26 cellular contexts compared by ENCODE assay signal in the genomic region with DNA sequence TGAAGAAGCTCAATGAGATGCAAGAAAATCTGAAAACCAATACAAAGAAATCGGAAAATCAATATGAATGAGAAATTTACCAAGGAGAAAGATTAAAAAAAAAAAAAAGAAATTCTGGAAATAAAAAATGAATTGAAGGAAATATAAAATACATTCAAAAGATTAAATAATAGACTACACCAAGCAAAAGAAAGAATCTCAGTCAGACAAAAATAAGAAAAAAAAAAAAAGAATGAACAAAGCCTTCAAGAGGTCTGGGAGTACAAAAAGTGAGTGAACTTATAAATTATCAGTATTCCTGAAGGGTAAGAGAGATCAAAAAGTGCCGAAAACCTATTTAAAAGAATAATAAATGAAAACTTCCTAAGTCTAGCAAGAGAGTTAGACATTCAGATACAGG. TPM values are rescaled to one million over a fixed set of nuclear protein-coding genes. Genes with fewer than 3 reads are reported as not detected.
DNase-seq lines count a peak whose midpoint lies in the region; ATAC-seq, FAIRE-seq and TF ChIP-seq lines count a peak whose summit lies in the region.
"Had no signal": no experiment of that assay in that cellular context is flagged by ENCODE, and none has a peak within 500 bp of the region (broad histone marks: within the 10 kb centered on the region; RNA-seq: fewer than 3 reads in every experiment).

No MANE protein-coding gene starts in this region.

- DNase-seq in RCC 7860 (ENCODE audit: low spot score) (no peak), kidney (no peak), Calu3 (no peak), EL (no peak)
- DNase-seq: 8988T; AML-193; Caco-2; CD4-positive, alpha-beta T cell; CD8-positive, alpha-beta T cell; DMS 273 treated with DMSO at 0.1 percent for 48 hours; DMS153; DMS53; DMS79; DND-41; GDM1 had no signal

- peak; percentile 47 for FAIRE-seq in G401.6 (lab: Jason Lieb, UNC)
- peak; percentile 52 for FAIRE-seq in RCC 7860 (lab: Jason Lieb, UNC)
- FAIRE-seq in endometrium (lab: Jason Lieb, UNC): peak; percentile 21
- FAIRE-seq in kidney (lab: Jason Lieb, UNC): peak; percentile 74
- FAIRE-seq: A549, GM12892, GM18507 had no signal

- H3K4me1 Mint-ChIP-seq in Calu3 (ENCODE audit: low read depth, unreplicated experiment): no peaks in the 10 kb centered on the region
- H3K4me1 Mint-ChIP-seq: B cell had no signal

- no peak overlapping the region for H3K4me3 Mint-ChIP-seq in Calu3 (ENCODE audit: low read depth, unreplicated experiment)
- H3K4me3 Mint-ChIP-seq: B cell; CD4-positive, alpha-beta T cell; CD8-positive, alpha-beta T cell had no signal

- no peaks in the 10 kb centered on the region for H3K9me3 Mint-ChIP-seq in Calu3 (ENCODE audit: low read depth, unreplicated experiment)

- H3K9ac ChIP-seq in kidney (ENCODE audit: low read length in 2 of 2): no peak overlapping the region
- H3K9ac ChIP-seq: BLaER1 treated with 17β-estradiol and CSF1 and Interleukin-3, amounts not matched to agents 10 nM and 100 nM had no signal

- TF ChIP-seq CTCF in kidney (IDR thresholded peaks at IDR 0.05; ENCODE audit: borderline replicate concordance, extremely low read depth, insufficient read depth): no peak
- TF ChIP-seq CTCF in Calu3 (IDR thresholded peaks at IDR 0.05; ENCODE audit: unreplicated experiment): no peak

- peaks cover 3 to 15% of the 10 kb centered on the region in 2 donors for H3K36me3 ChIP-seq in kidney (ENCODE audit: control insufficient read depth in 1 of 2, insufficient read depth in 2 of 2, low read length in 2 of 2)

- no peaks in the 10 kb centered on the region for H3K36me3 Mint-ChIP-seq in Calu3 (ENCODE audit: insufficient read depth, unreplicated experiment)

- intact Hi-C loops in kidney (cut with DNase I): no loop called here
- intact Hi-C loops in Calu3 (cut with micrococcal nuclease; ENCODE audit: unreplicated experiment): no loop called here

- no TSS peak for BruUV-seq in Calu3 (replicated peaks; lab: Mats Ljungman, UMichigan)

- H3K27ac Mint-ChIP-seq in Calu3 (ENCODE audit: unreplicated experiment): no peak overlapping the region
- H3K27ac Mint-ChIP-seq: B cell; CD4-positive, alpha-beta T cell; CD8-positive, alpha-beta T cell had no signal

- H3K4me1 ChIP-seq in kidney (ENCODE audit: control insufficient read depth in 1 of 2, insufficient read depth in 1 of 2, low read depth in 1 of 2, low read length in 2 of 2): no peaks in the 10 kb centered on the region
- H3K4me1 ChIP-seq: A549; BLaER1 treated with 17β-estradiol and CSF1 and Interleukin-3, amounts not matched to agents 10 nM and 100 nM; Caco-2 had no signal

- no peak for ATAC-seq in HG02981 (IDR thresholded peaks at IDR 0.05; ENCODE audit: unreplicated experiment)
- no peak for ATAC-seq in HG03439 (IDR thresholded peaks at IDR 0.05; ENCODE audit: unreplicated experiment)
- ATAC-seq: A549; CD8-positive, alpha-beta T cell; GM12878 had no signal

- H3K4me3 ChIP-seq in kidney (ENCODE audit: low read length in 2 of 2): no peak overlapping the region
- H3K4me3 ChIP-seq: A549; BLaER1 treated with 17β-estradiol and CSF1 and Interleukin-3, amounts not matched to agents 10 nM and 100 nM; GM12878 had no signal

- H3K27me3 Mint-ChIP-seq in Calu3 (ENCODE audit: unreplicated experiment): no peaks in the 10 kb centered on the region
- H3K27me3 Mint-ChIP-seq: B cell; CD4-positive, alpha-beta T cell had no signal

- CTCF ChIA-PET in Calu3 (lab: Charles Lee): interaction anchor here (0.7 kb wide), 1 partner anchor 14 kb away, joined by 5 read pairs; no protein-coding TSS in a partner anchor

- H3K9me3 ChIP-seq in kidney (ENCODE audit: control insufficient read depth in 1 of 2, low read length in 2 of 2): no peaks in the 10 kb centered on the region
- H3K9me3 ChIP-seq: Caco-2 had no signal

- no peak overlapping the region for H3K27ac ChIP-seq in kidney (ENCODE audit: low read depth in 2 of 2, low read length in 2 of 2)
- H3K27ac ChIP-seq: A549; BLaER1 treated with 17β-estradiol and CSF1 and Interleukin-3, amounts not matched to agents 10 nM and 100 nM; C4-2B had no signal

RNA-seq across cellular contexts. Expression of gene CPLANE1, which starts 14.9 kb away (rescaled TPM):
- 23.3 TPM for total RNA-seq in kidney
- polyA plus RNA-seq in kidney (ENCODE audit: insufficient read depth, low read depth, low replicate concordance): 3.7 TPM
- 10.1 and 12.1 TPM in 2 replicates for total RNA-seq in Calu3 (2022)
